In the genomic region with DNA sequence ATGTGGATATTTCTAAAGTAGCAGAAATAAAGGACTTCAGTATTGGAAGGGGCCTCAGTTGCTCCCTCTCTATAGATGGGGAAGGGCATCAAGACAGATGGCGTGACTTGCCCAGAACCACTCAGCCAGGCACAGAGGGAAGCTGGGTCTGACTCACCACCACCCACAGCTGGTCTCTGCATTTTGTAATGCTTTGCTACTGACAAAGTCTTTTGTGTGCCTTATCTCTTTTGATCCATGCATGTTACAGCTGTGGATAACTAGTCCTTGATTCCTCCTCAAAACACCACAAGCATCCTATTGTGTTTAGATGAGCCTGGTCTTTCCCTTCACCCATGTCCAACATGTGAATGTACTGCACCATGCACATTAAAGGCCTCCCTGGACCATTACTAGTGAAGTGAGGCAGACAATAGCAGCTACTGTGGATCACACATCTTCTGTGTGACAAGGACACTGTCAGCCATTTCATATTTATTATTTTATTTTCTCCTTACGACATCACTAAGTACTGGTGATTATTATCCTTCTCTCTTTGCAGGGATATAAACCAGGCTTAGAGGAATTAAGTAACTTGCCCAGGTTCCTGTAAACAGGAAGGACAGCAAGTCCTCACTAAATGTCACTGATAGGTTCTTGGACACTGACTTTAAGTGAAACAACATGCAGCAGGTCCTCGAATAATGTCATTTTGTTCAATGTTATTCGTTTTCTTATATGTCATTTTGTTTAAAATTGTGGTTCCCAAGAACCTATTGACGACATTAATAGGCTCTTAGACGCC, we compare ENCODE assay signal across 1 cellular context.
TF ChIP-seq lines count a peak whose summit lies in the region.

No MANE protein-coding gene starts in this region.

TF ChIP-seq in HepG2, 621 proteins besides CTCF, POLR2A, EP300 and RAD21 (continues in another document):
- TF ChIP-seq AHR (CRISPR knock-in tag; IDR thresholded peaks at IDR 0.05) (no peak), ZFP36L1 (CRISPR knock-in tag; IDR thresholded peaks at IDR 0.05) (0 out of 2 replicates have a peak, but pooled peaks have one; percentile 36), ZNF20 (CRISPR knock-in tag; IDR thresholded peaks at IDR 0.05) (no peak), SCMH1 (CRISPR knock-in tag; IDR thresholded peaks at IDR 0.05; ENCODE audit: borderline replicate concordance) (no peak), FOSL2 (CRISPR knock-in tag; IDR thresholded peaks at IDR 0.05) (peak; percentile 87), RXRB (CRISPR knock-in tag; IDR thresholded peaks at IDR 0.05; ENCODE audit: borderline replicate concordance) (peak; percentile 29; the same call in 1 of the 2 replicates), TEAD3 (CRISPR knock-in tag; optimal IDR thresholded peaks at IDR 0.05; ENCODE audit: borderline replicate concordance) (peak; percentile 41), FOXA3 (CRISPR knock-in tag; IDR thresholded peaks at IDR 0.05) (peak; percentile 63), HMG20A (CRISPR knock-in tag; IDR thresholded peaks at IDR 0.05; ENCODE audit: borderline replicate concordance) (0 out of 2 replicates have a peak, but pooled peaks have one; percentile 18), RCOR2 (CRISPR knock-in tag; IDR thresholded peaks at IDR 0.05) (0 out of 2 replicates have a peak, but pooled peaks have one; percentile 35), TGIF2 (CRISPR knock-in tag; IDR thresholded peaks at IDR 0.05) (0 out of 2 replicates have a peak, but pooled peaks have one; percentile 44), SMAD3 (CRISPR knock-in tag; IDR thresholded peaks at IDR 0.05) (peak; percentile 59; the same call in 1 of the 2 replicates), KDM1A (CRISPR knock-in tag; IDR thresholded peaks at IDR 0.05) (no peak), IRF2 (CRISPR knock-in tag; IDR thresholded peaks at IDR 0.05) (0 out of 2 replicates have a peak, but pooled peaks have one; percentile 43), ZNF550 (CRISPR knock-in tag; IDR thresholded peaks at IDR 0.05; ENCODE audit: borderline replicate concordance) (no peak), TBX3 (IDR thresholded peaks at IDR 0.05; ENCODE audit: borderline replicate concordance) (no peak), FOXM1 (CRISPR knock-in tag; IDR thresholded peaks at IDR 0.05) (no peak), ATF1 (CRISPR knock-in tag; IDR thresholded peaks at IDR 0.05) (no peak), ZNF746 (CRISPR knock-in tag; IDR thresholded peaks at IDR 0.05) (no peak), SOX5 (CRISPR knock-in tag; IDR thresholded peaks at IDR 0.05; ENCODE audit: borderline replicate concordance) (peak; percentile 91), SALL1 (CRISPR knock-in tag; IDR thresholded peaks at IDR 0.05) (peak; percentile 38; the same call in 1 of the 2 replicates), RARA (CRISPR knock-in tag; IDR thresholded peaks at IDR 0.05) (no peak; the same call in 1 of the 2 replicates), SOX13 (IDR thresholded peaks at IDR 0.05) (no peak), SOX13 (CRISPR knock-in tag; conservative IDR thresholded peaks at IDR 0.05 in 1 of 2, IDR thresholded peaks at IDR 0.05 in 1 of 2) (peak in 1 of 2 experiments; percentile 87; a peak in 2 of 4 replicates), POLR2G (IDR thresholded peaks at IDR 0.05; ENCODE audit: low read depth, low read length) (no peak), FOXC1 (CRISPR knock-in tag; IDR thresholded peaks at IDR 0.05; ENCODE audit: borderline replicate concordance) (no peak), GATAD2A (CRISPR knock-in tag; IDR thresholded peaks at IDR 0.05) (peak; percentile 47; the same call in 1 of the 2 replicates), CEBPG (CRISPR knock-in tag; IDR thresholded peaks at IDR 0.05) (no peak), CC2D1A (CRISPR knock-in tag; IDR thresholded peaks at IDR 0.05) (no peak), IKZF4 (CRISPR knock-in tag; IDR thresholded peaks at IDR 0.05; ENCODE audit: borderline replicate concordance, low read depth, not compliant biosample characterization) (no peak), SAP130 (CRISPR knock-in tag; IDR thresholded peaks at IDR 0.05; ENCODE audit: low read depth) (0 out of 2 replicates have a peak, but pooled peaks have one; percentile 16), ZNF577 (CRISPR knock-in tag; IDR thresholded peaks at IDR 0.05; ENCODE audit: borderline replicate concordance, low read depth) (no peak), SOX6 (IDR thresholded peaks at IDR 0.05) (no peak), SOX6 (CRISPR knock-in tag; IDR thresholded peaks at IDR 0.05) (peak; percentile 61), ZNF839 (CRISPR knock-in tag; IDR thresholded peaks at IDR 0.05; ENCODE audit: borderline replicate concordance) (no peak)
- TF ChIP-seq, protein P1, sequence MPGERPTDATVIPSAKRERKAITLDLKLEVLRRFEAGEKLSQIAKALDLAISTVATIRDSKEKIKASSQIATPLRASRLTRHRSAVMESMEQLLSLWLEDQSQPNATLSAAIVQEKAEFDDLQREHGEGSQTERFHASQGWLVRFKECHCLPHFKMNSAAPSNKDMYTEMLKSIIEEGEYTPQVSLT (CRISPR knock-in tag; IDR thresholded peaks at IDR 0.05; ENCODE audit: borderline replicate concordance, low read depth): no peak
- TF ChIP-seq, protein P2, sequence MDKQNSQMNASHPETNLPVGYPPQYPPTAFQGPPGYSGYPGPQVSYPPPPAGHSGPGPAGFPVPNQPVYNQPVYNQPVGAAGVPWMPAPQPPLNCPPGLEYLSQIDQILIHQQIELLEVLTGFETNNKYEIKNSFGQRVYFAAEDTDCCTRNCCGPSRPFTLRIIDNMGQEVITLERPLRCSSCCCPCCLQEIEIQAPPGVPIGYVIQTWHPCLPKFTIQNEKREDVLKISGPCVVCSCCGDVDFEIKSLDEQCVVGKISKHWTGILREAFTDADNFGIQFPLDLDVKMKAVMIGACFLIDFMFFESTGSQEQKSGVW (CRISPR knock-in tag; IDR thresholded peaks at IDR 0.05; ENCODE audit: borderline replicate concordance): no peak
- TF ChIP-seq, protein P3, sequence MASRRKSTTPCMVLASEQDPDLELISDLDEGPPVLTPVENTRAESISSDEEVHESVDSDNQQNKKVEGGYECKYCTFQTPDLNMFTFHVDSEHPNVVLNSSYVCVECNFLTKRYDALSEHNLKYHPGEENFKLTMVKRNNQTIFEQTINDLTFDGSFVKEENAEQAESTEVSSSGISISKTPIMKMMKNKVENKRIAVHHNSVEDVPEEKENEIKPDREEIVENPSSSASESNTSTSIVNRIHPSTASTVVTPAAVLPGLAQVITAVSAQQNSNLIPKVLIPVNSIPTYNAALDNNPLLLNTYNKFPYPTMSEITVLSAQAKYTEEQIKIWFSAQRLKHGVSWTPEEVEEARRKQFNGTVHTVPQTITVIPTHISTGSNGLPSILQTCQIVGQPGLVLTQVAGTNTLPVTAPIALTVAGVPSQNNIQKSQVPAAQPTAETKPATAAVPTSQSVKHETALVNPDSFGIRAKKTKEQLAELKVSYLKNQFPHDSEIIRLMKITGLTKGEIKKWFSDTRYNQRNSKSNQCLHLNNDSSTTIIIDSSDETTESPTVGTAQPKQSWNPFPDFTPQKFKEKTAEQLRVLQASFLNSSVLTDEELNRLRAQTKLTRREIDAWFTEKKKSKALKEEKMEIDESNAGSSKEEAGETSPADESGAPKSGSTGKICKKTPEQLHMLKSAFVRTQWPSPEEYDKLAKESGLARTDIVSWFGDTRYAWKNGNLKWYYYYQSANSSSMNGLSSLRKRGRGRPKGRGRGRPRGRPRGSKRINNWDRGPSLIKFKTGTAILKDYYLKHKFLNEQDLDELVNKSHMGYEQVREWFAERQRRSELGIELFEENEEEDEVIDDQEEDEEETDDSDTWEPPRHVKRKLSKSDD (CRISPR knock-in tag; IDR thresholded peaks at IDR 0.05; ENCODE audit: low read depth): no peak
- TF ChIP-seq, protein P4, sequence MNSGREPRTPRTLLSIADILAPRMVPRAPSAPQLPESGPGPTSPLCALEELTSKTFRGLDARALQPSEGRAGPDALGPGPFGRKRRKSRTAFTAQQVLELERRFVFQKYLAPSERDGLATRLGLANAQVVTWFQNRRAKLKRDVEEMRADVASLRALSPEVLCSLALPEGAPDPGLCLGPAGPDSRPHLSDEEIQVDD (CRISPR knock-in tag; IDR thresholded peaks at IDR 0.05; ENCODE audit: borderline replicate concordance): no peak
- TF ChIP-seq, protein P5, sequence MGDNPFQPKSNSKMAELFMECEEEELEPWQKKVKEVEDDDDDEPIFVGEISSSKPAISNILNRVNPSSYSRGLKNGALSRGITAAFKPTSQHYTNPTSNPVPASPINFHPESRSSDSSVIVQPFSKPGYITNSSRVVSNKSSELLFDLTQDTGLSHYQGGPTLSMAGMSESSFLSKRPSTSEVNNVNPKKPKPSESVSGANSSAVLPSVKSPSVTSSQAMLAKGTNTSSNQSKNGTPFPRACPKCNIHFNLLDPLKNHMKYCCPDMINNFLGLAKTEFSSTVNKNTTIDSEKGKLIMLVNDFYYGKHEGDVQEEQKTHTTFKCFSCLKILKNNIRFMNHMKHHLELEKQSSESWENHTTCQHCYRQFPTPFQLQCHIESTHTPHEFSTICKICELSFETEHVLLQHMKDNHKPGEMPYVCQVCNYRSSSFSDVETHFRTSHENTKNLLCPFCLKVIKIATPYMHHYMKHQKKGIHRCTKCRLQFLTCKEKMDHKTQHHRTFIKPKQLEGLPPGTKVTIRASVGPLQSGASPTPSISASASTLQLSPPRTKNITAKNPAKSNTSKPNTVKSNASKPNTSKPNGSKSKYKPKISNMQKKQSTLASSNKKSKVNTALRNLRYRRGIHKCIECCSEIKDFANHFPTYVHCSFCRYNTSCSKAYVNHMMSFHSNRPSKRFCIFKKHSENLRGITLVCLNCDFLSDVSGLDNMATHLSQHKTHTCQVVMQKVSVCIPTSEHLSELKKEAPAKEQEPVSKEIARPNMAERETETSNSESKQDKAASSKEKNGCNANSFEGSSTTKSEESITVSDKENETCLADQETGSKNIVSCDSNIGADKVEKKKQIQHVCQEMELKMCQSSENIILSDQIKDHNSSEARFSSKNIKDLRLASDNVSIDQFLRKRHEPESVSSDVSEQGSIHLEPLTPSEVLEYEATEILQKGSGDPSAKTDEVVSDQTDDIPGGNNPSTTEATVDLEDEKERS (CRISPR knock-in tag; IDR thresholded peaks at IDR 0.05): no peak
- TF ChIP-seq, protein P6, sequence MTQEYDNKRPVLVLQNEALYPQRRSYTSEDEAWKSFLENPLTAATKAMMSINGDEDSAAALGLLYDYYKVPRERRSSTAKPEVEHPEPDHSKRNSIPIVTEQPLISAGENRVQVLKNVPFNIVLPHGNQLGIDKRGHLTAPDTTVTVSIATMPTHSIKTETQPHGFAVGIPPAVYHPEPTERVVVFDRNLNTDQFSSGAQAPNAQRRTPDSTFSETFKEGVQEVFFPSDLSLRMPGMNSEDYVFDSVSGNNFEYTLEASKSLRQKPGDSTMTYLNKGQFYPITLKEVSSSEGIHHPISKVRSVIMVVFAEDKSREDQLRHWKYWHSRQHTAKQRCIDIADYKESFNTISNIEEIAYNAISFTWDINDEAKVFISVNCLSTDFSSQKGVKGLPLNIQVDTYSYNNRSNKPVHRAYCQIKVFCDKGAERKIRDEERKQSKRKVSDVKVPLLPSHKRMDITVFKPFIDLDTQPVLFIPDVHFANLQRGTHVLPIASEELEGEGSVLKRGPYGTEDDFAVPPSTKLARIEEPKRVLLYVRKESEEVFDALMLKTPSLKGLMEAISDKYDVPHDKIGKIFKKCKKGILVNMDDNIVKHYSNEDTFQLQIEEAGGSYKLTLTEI (CRISPR knock-in tag; conservative IDR thresholded peaks at IDR 0.05): no peak
- TF ChIP-seq, protein P7, sequence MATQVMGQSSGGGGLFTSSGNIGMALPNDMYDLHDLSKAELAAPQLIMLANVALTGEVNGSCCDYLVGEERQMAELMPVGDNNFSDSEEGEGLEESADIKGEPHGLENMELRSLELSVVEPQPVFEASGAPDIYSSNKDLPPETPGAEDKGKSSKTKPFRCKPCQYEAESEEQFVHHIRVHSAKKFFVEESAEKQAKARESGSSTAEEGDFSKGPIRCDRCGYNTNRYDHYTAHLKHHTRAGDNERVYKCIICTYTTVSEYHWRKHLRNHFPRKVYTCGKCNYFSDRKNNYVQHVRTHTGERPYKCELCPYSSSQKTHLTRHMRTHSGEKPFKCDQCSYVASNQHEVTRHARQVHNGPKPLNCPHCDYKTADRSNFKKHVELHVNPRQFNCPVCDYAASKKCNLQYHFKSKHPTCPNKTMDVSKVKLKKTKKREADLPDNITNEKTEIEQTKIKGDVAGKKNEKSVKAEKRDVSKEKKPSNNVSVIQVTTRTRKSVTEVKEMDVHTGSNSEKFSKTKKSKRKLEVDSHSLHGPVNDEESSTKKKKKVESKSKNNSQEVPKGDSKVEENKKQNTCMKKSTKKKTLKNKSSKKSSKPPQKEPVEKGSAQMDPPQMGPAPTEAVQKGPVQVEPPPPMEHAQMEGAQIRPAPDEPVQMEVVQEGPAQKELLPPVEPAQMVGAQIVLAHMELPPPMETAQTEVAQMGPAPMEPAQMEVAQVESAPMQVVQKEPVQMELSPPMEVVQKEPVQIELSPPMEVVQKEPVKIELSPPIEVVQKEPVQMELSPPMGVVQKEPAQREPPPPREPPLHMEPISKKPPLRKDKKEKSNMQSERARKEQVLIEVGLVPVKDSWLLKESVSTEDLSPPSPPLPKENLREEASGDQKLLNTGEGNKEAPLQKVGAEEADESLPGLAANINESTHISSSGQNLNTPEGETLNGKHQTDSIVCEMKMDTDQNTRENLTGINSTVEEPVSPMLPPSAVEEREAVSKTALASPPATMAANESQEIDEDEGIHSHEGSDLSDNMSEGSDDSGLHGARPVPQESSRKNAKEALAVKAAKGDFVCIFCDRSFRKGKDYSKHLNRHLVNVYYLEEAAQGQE (IDR thresholded peaks at IDR 0.05; ENCODE audit: borderline replicate concordance in 1 of 2, low read depth in 1 of 2, low read length in 2 of 2): no peak
- TF ChIP-seq, protein P8, sequence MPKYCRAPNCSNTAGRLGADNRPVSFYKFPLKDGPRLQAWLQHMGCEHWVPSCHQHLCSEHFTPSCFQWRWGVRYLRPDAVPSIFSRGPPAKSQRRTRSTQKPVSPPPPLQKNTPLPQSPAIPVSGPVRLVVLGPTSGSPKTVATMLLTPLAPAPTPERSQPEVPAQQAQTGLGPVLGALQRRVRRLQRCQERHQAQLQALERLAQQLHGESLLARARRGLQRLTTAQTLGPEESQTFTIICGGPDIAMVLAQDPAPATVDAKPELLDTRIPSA (CRISPR knock-in tag; IDR thresholded peaks at IDR 0.05; ENCODE audit: borderline replicate concordance): no peak
